ENCODE assay signal across 9 cellular contexts in the genomic region with DNA sequence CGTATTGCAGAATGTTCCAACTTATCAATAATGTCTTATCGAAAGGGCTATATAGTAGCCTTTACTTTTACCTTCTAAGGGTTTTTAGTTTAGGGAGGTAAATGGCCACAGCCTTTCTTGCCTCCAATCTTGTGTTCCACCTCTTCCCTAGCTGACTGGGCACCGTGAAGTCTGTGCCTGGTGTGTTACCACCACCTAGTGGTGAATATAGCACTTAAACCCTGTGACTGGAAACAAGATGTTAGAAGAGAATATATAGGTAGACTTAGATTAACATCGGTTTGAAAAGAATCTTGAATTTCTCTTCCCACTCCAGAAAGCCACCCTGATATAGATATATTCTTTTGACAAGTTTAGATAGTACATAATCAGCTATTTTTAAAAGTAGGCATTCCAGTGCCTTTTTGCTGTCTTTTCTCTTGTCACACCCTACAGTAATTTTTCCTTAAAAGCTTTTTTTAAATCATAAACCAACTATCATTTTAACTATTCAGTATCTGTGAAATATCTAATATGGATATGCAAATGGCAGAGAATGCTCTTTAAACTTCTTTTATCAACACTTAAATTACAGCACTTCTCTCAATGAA. TPM values are rescaled to one million over a fixed set of nuclear protein-coding genes. Genes with fewer than 3 reads are reported as not detected.
A peak's percentile ranks its signal among the peaks of the same experiment; 100 is the strongest.
DNase-seq lines count a peak whose midpoint lies in the region; ATAC-seq and TF ChIP-seq lines count a peak whose summit lies in the region.
"Had no signal": no experiment of that assay in that cellular context is flagged by ENCODE, and none has a peak within 500 bp of the region (broad histone marks: within the 10 kb centered on the region; RNA-seq: fewer than 3 reads in every experiment).

No MANE protein-coding gene starts in this region.

- H3K27ac ChIP-seq in CD4-positive, CD25-positive, alpha-beta regulatory T cell (ENCODE audit: insufficient read depth, low read length, poor library complexity, severe bottlenecking): no peak overlapping the region
- no peak overlapping the region for H3K27ac ChIP-seq in endodermal cell (ENCODE audit: low read depth, low read length)

- intact Hi-C loops in activated CD4-positive, alpha-beta memory T cell treated with anti-CD3 and anti-CD28 coated beads for 36 hours (cut with micrococcal nuclease): loop anchor here (1.0 to 5.0 kb wide), 3 partner anchors 58 to 468 kb away; a partner anchor contains a TSS

- H3K27ac Mint-ChIP-seq in CD4-positive, CD25-positive, alpha-beta regulatory T cell: no peak overlapping the region
- H3K27ac Mint-ChIP-seq in activated CD4-positive, alpha-beta memory T cell treated with anti-CD3 and anti-CD28 coated beads for 36 hours: no peak overlapping the region
- H3K27ac Mint-ChIP-seq in endodermal cell: no peak overlapping the region
- no peak overlapping the region for H3K27ac Mint-ChIP-seq in mesothelial cell of epicardium
- H3K27ac Mint-ChIP-seq: activated naive CD4-positive, alpha-beta T cell treated with anti-CD3 and anti-CD28 coated beads, Interleukin-2, amount 50 U/mL, for 24 hours had no signal

- H3K36me3 ChIP-seq in CD4-positive, CD25-positive, alpha-beta regulatory T cell (ENCODE audit: control insufficient read depth, insufficient read depth, low read length): no peaks in the 10 kb centered on the region
- no peaks in the 10 kb centered on the region for H3K36me3 ChIP-seq in endodermal cell (ENCODE audit: control insufficient read depth, insufficient read depth, low read length)

- 38 to 41% methylated on average over 2 to 3 of the region's 4 CpGs for WGBS in endodermal cell (ENCODE audit: insufficient coverage in 1 of 2, insufficient read length in 1 of 2), 2 experiments

- peak; percentile 93 for TF ChIP-seq CTCF in endodermal cell (conservative IDR thresholded peaks at IDR 0.05)
- peak; percentile 79 for TF ChIP-seq CTCF in mesothelial cell of epicardium (IDR thresholded peaks at IDR 0.05; ENCODE audit: unreplicated experiment)

- H3K27me3 ChIP-seq in CD4-positive, CD25-positive, alpha-beta regulatory T cell (ENCODE audit: control insufficient read depth, insufficient read depth, low read length): peaks cover 2% of the 10 kb centered on the region
- no peaks in the 10 kb centered on the region for H3K27me3 ChIP-seq in endodermal cell (ENCODE audit: control insufficient read depth, insufficient read depth, low read length, poor library complexity, severe bottlenecking)

- POLR2A ChIA-PET in activated CD4-positive, alpha-beta memory T cell treated with anti-CD3 and anti-CD28 coated beads for 36 hours (lab: Charles Lee): interaction anchor here (0.8 kb wide), 1 partner anchor 52 kb away, joined by 3 read pairs; no protein-coding TSS in a partner anchor

- H3K27me3 Mint-ChIP-seq in CD4-positive, CD25-positive, alpha-beta regulatory T cell: peaks cover 21% of the 10 kb centered on the region
- peaks cover 5% of the 10 kb centered on the region for H3K27me3 Mint-ChIP-seq in activated CD4-positive, alpha-beta memory T cell treated with anti-CD3 and anti-CD28 coated beads for 36 hours
- H3K27me3 Mint-ChIP-seq in endodermal cell (ENCODE audit: insufficient read depth) (no peaks in the 10 kb centered on the region), mesothelial cell of epicardium (ENCODE audit: low read depth) (peaks cover 7% of the 10 kb centered on the region)

- no peak overlapping the region for H3K4me3 ChIP-seq in CD4-positive, CD25-positive, alpha-beta regulatory T cell (ENCODE audit: low read depth, low read length)
- H3K4me3 ChIP-seq in endodermal cell (ENCODE audit: low read length): no peak overlapping the region

- CTCF ChIA-PET in activated CD4-positive, alpha-beta memory T cell treated with anti-CD3 and anti-CD28 coated beads for 36 hours (lab: Charles Lee): interaction anchor here (0.7 to 3.5 kb wide), 20 partner anchors 9 to 1314 kb away, joined by 3 to 17 read pairs (median 4); a partner anchor contains a TSS

- H3K9me3 ChIP-seq in CD4-positive, CD25-positive, alpha-beta regulatory T cell (ENCODE audit: control insufficient read depth in 2 of 2, low read length in 2 of 2): no peaks in the 10 kb centered on the region
- no peaks in the 10 kb centered on the region for H3K9me3 ChIP-seq in endodermal cell (ENCODE audit: control insufficient read depth, low read length)

- peak; percentile 21 to 59 (median 38) for DNase-seq in CD4-positive, CD25-positive, alpha-beta regulatory T cell
- peak; percentile 41 for DNase-seq in NCI-H226
- peak; percentile 63 for DNase-seq in activated CD4-positive, alpha-beta memory T cell treated with anti-CD3 and anti-CD28 coated beads for 36 hours
- peak; percentile 83 for DNase-seq in endodermal cell
- peak; percentile 35 to 44 for DNase-seq in mesothelial cell of epicardium (ENCODE audit: low spot score in 2 of 2, unreplicated experiment in 2 of 2)
- peak; percentile 45 for DNase-seq in stimulated activated naive CD8-positive, alpha-beta T cell treated with anti-CD3 and anti-CD28 coated beads, Interleukin-15, Interleukin-2, amounts not matched to agents 100 U/mL and 50 U/mL, for 24 hours

- H3K36me3 Mint-ChIP-seq in CD4-positive, CD25-positive, alpha-beta regulatory T cell: no peaks in the 10 kb centered on the region
- H3K36me3 Mint-ChIP-seq in activated CD4-positive, alpha-beta memory T cell treated with anti-CD3 and anti-CD28 coated beads for 36 hours: no peaks in the 10 kb centered on the region
- no peaks in the 10 kb centered on the region for H3K36me3 Mint-ChIP-seq in endodermal cell (ENCODE audit: low read depth)
- H3K36me3 Mint-ChIP-seq in mesothelial cell of epicardium: no peaks in the 10 kb centered on the region
- H3K36me3 Mint-ChIP-seq: activated naive CD4-positive, alpha-beta T cell treated with anti-CD3 and anti-CD28 coated beads, Interleukin-2, amount 50 U/mL, for 24 hours had no signal

- H3K4me1 ChIP-seq in CD4-positive, CD25-positive, alpha-beta regulatory T cell (ENCODE audit: control insufficient read depth, insufficient read depth, low read length, poor library complexity, severe bottlenecking): no peaks in the 10 kb centered on the region
- no peaks in the 10 kb centered on the region for H3K4me1 ChIP-seq in endodermal cell (ENCODE audit: control insufficient read depth, insufficient read depth, low read length)

- H3K9me3 Mint-ChIP-seq in CD4-positive, CD25-positive, alpha-beta regulatory T cell: peaks cover 0 to 2% (median 0%) of the 10 kb centered on the region in 7 donors
- H3K9me3 Mint-ChIP-seq in activated CD4-positive, alpha-beta memory T cell treated with anti-CD3 and anti-CD28 coated beads for 36 hours: no peaks in the 10 kb centered on the region
- H3K9me3 Mint-ChIP-seq in endodermal cell (no peaks in the 10 kb centered on the region), mesothelial cell of epicardium (no peaks in the 10 kb centered on the region)
- H3K9me3 Mint-ChIP-seq: activated naive CD4-positive, alpha-beta T cell treated with anti-CD3 and anti-CD28 coated beads, Interleukin-2, amount 50 U/mL, for 24 hours had no signal

- peaks cover 0 to 4% (median 0%) of the 10 kb centered on the region in 4 donors for H3K4me1 Mint-ChIP-seq in CD4-positive, CD25-positive, alpha-beta regulatory T cell
- no peaks in the 10 kb centered on the region for H3K4me1 Mint-ChIP-seq in activated CD4-positive, alpha-beta memory T cell treated with anti-CD3 and anti-CD28 coated beads for 36 hours (ENCODE audit: low read depth)
- H3K4me1 Mint-ChIP-seq in endodermal cell (peaks cover 2% of the 10 kb centered on the region), mesothelial cell of epicardium (peaks cover 21% of the 10 kb centered on the region)
- H3K4me1 Mint-ChIP-seq: activated naive CD4-positive, alpha-beta T cell treated with anti-CD3 and anti-CD28 coated beads, Interleukin-2, amount 50 U/mL, for 24 hours had no signal

- H3K9ac ChIP-seq in endodermal cell (ENCODE audit: extremely low read depth, low read length, poor library complexity, severe bottlenecking): no peak overlapping the region

- ATAC-seq in CD4-positive, CD25-positive, alpha-beta regulatory T cell (ENCODE audit: low read depth in 2 of 2): peak; percentile 46 to 58
- ATAC-seq in GM18870 (IDR thresholded peaks at IDR 0.05; ENCODE audit: unreplicated experiment) (peak; percentile 92), HG03066 (IDR thresholded peaks at IDR 0.05; ENCODE audit: low read depth, unreplicated experiment) (peak; percentile 93)
- ATAC-seq in stimulated activated naive CD8-positive, alpha-beta T cell treated with anti-CD3 and anti-CD28 coated beads, Interleukin-15, Interleukin-2, amounts not matched to agents 100 U/mL and 50 U/mL, for 24 hours: peak; percentile 61

- no peak overlapping the region for H3K4me3 Mint-ChIP-seq in CD4-positive, CD25-positive, alpha-beta regulatory T cell
- no peak overlapping the region for H3K4me3 Mint-ChIP-seq in activated CD4-positive, alpha-beta memory T cell treated with anti-CD3 and anti-CD28 coated beads for 36 hours
- H3K4me3 Mint-ChIP-seq in endodermal cell (no peak overlapping the region), mesothelial cell of epicardium (no peak overlapping the region)
- H3K4me3 Mint-ChIP-seq: activated naive CD4-positive, alpha-beta T cell treated with anti-CD3 and anti-CD28 coated beads, Interleukin-2, amount 50 U/mL, for 24 hours had no signal

RNA-seq across cellular contexts. Expression of a gene that starts 27.8 kb away (rescaled TPM):
- not detected for total RNA-seq in CD4-positive, CD25-positive, alpha-beta regulatory T cell
- not detected for polyA plus RNA-seq in CD4-positive, CD25-positive, alpha-beta regulatory T cell
- total RNA-seq in activated CD4-positive, alpha-beta memory T cell treated with anti-CD3 and anti-CD28 coated beads for 36 hours: not detected
- total RNA-seq in endodermal cell: not detected
- not detected for polyA plus RNA-seq in endodermal cell (2013, experiment 1 of 2)
- polyA plus RNA-seq in endodermal cell (2013, experiment 2 of 2): not detected
- not detected in 3 replicates for total RNA-seq in mesothelial cell of epicardium

RNA-seq across cellular contexts. Expression of a gene that starts 47.9 kb away (rescaled TPM):
- total RNA-seq in CD4-positive, CD25-positive, alpha-beta regulatory T cell: not detected
- not detected for polyA plus RNA-seq in CD4-positive, CD25-positive, alpha-beta regulatory T cell
- not detected for total RNA-seq in activated CD4-positive, alpha-beta memory T cell treated with anti-CD3 and anti-CD28 coated beads for 36 hours
- total RNA-seq in endodermal cell (not detected), mesothelial cell of epicardium (not detected in 3 replicates)
- not detected for polyA plus RNA-seq in endodermal cell (2013, experiment 1 of 2)
- polyA plus RNA-seq in endodermal cell (2013, experiment 2 of 2): not detected
